Comparison of ENCODE assay signal across 19 cellular contexts in genomic region chr7:77403957-77404356, GRCh38.
"Had no signal": no experiment of that assay in that cellular context is flagged by ENCODE, and none has a peak within 500 bp of the region (broad histone marks: within the 10 kb centered on the region; RNA-seq: fewer than 3 reads in every experiment).

No MANE protein-coding gene starts in this region.

- H3K36me3 Mint-ChIP-seq: mesothelial cell of epicardium, neural progenitor cell, WTC11 had no signal

- H3K27me3 Mint-ChIP-seq: activated naive CD4-positive, alpha-beta T cell treated with anti-CD3 and anti-CD28 coated beads, Interleukin-2, amount 50 U/mL, for 24 hours had no signal

- H3K4me1 Mint-ChIP-seq: mesothelial cell of epicardium, neural progenitor cell had no signal

- H3K4me3 ChIP-seq: adrenal gland, esophagus muscularis mucosa, hepatocyte, neural progenitor cell, ovary, stomach, thoracic aorta, uterus had no signal

- H3K4me1 ChIP-seq: adrenal gland, neural progenitor cell, uterus had no signal

- DNase-seq: activated CD4-positive, alpha-beta T cell treated with anti-CD3 and anti-CD28 coated beads for 48 hours; activated CD8-positive, alpha-beta memory T cell treated with anti-CD3 and anti-CD28 coated beads, Interleukin-2, amount 50 U/mL, for 4 hours; activated CD8-positive, alpha-beta T cell treated with anti-CD3 and anti-CD28 coated beads, Interleukin-2, amount 10 ng/mL, durations not matched to agents 7 days and 5 days; activated effector memory CD4-positive, alpha-beta T cell treated with anti-CD3 and anti-CD28 coated beads, Interleukin-2, amount 50 U/mL, for 16 hours; activated T-cell treated with anti-CD3 and anti-CD28 coated beads, Interleukin-2, amount 50 U/mL, for 48 hours; adrenal gland; kidney; ovary; stimulated activated CD4-positive, alpha-beta T cell treated with anti-CD3 and anti-CD28 coated beads, Interleukin-1b, Interleukin-23, amount 100 ng/mL, for 48 hours; stomach; uterus had no signal

- H3K27ac Mint-ChIP-seq: activated CD8-positive, alpha-beta T cell treated with anti-CD3 and anti-CD28 coated beads, Interleukin-2, amount 10 ng/mL, durations not matched to agents 7 days and 5 days; activated naive CD4-positive, alpha-beta T cell treated with anti-CD3 and anti-CD28 coated beads, Interleukin-2, amount 50 U/mL, for 24 hours; mesothelial cell of epicardium; neural progenitor cell; T-helper 1 cell treated with Interleukin-12 subunit alpha and Interleukin-12 subunit beta and Interleukin-4 antibody, amounts not matched to agents 30 μg/mL and 1 μg/mL, for 36 hours; WTC11 had no signal

- H3K9me3 ChIP-seq: adrenal gland, esophagus muscularis mucosa, ovary, stomach, thoracic aorta, uterus had no signal

- H3K9me3 Mint-ChIP-seq: activated naive CD4-positive, alpha-beta T cell treated with anti-CD3 and anti-CD28 coated beads, Interleukin-2, amount 50 U/mL, for 24 hours; neural progenitor cell; T-helper 1 cell treated with Interleukin-12 subunit alpha and Interleukin-12 subunit beta and Interleukin-4 antibody, amounts not matched to agents 30 μg/mL and 1 μg/mL, for 36 hours; WTC11 had no signal

- H3K36me3 ChIP-seq: adrenal gland, esophagus muscularis mucosa, neural progenitor cell, ovary, stomach, thoracic aorta, uterus had no signal

- ATAC-seq: activated CD8-positive, alpha-beta T cell treated with anti-CD3 and anti-CD28 coated beads, Interleukin-2, amount 10 ng/mL, durations not matched to agents 7 days and 5 days; WTC11 had no signal

- H3K4me3 Mint-ChIP-seq: activated CD8-positive, alpha-beta T cell treated with anti-CD3 and anti-CD28 coated beads, Interleukin-2, amount 10 ng/mL, durations not matched to agents 7 days and 5 days; activated naive CD4-positive, alpha-beta T cell treated with anti-CD3 and anti-CD28 coated beads, Interleukin-2, amount 50 U/mL, for 24 hours; mesothelial cell of epicardium; neural progenitor cell; T-helper 1 cell treated with Interleukin-12 subunit alpha and Interleukin-12 subunit beta and Interleukin-4 antibody, amounts not matched to agents 30 μg/mL and 1 μg/mL, for 36 hours; WTC11 had no signal
